ENCODE assay signal across 1 cellular context in genomic region chr20:23311932-23312331, GRCh38.
TF ChIP-seq lines count a peak whose summit lies in the region.

No MANE protein-coding gene starts in this region.

TF ChIP-seq in K562, 482 proteins besides CTCF, POLR2A, EP300 and RAD21 (continued from another document and continues in another):
- TF ChIP-seq HMBOX1 (IDR thresholded peaks at IDR 0.05) (peak; percentile 60; the same call in 1 of the 2 replicates), ZNF583 (CRISPR knock-in tag; IDR thresholded peaks at IDR 0.05) (no peak), CBX2 (IDR thresholded peaks at IDR 0.05; ENCODE audit: insufficient read depth, low read length, poor library complexity, severe bottlenecking) (no peak), ERF (CRISPR knock-in tag; IDR thresholded peaks at IDR 0.05) (no peak), TARDBP (IDR thresholded peaks at IDR 0.05) (no peak), ARHGAP35 (IDR thresholded peaks at IDR 0.05; ENCODE audit: partially characterized antibody) (no peak), ETV5 (CRISPR knock-in tag; IDR thresholded peaks at IDR 0.05; ENCODE audit: low read depth) (no peak), STAT5B (CRISPR knock-in tag; IDR thresholded peaks at IDR 0.05) (no peak), BDP1 (IDR thresholded peaks at IDR 0.05; ENCODE audit: insufficient read depth, insufficient read length) (no peak), TCFL5 (CRISPR knock-in tag; conservative IDR thresholded peaks at IDR 0.05) (no peak), ZNF668 (CRISPR knock-in tag; IDR thresholded peaks at IDR 0.05) (no peak), ZKSCAN1 (IDR thresholded peaks at IDR 0.05; ENCODE audit: low read depth, low read length) (no peak), ZNF551 (CRISPR knock-in tag; IDR thresholded peaks at IDR 0.05) (no peak), CREM (IDR thresholded peaks at IDR 0.05; ENCODE audit: low read depth) (peak; percentile 78), CTBP1 (IDR thresholded peaks at IDR 0.05; ENCODE audit: borderline replicate concordance) (peak; percentile 30; the same call in 1 of the 2 replicates), ZNF197 (CRISPR knock-in tag; IDR thresholded peaks at IDR 0.05; ENCODE audit: low read depth) (no peak), ZEB2 (IDR thresholded peaks at IDR 0.05) (no peak), ZMIZ1 (IDR thresholded peaks at IDR 0.05; ENCODE audit: low read depth in 2 of 2, low read length in 2 of 2) (0 out of 4 replicates have a peak, but pooled peaks of 1 of the 2 experiments have one; percentile 51), BRD4 (IDR thresholded peaks at IDR 0.05) (no peak), TAF9B (IDR thresholded peaks at IDR 0.05; ENCODE audit: partially characterized antibody) (no peak), ZBTB8A (IDR thresholded peaks at IDR 0.05; ENCODE audit: partially characterized antibody) (no peak), ZNF316 (IDR thresholded peaks at IDR 0.05) (peak; percentile 42; the same call in 1 of the 2 replicates), SAFB (IDR thresholded peaks at IDR 0.05; ENCODE audit: borderline replicate concordance, low read depth, low read length) (no peak), TEAD4 (IDR thresholded peaks at IDR 0.05; ENCODE audit: low read length) (peak; percentile 82), TEAD4 (CRISPR knock-in tag; IDR thresholded peaks at IDR 0.05; ENCODE audit: borderline replicate concordance) (no peak), SIRT6 (IDR thresholded peaks at IDR 0.05; ENCODE audit: low read depth, low read length) (no peak), NFIC (IDR thresholded peaks at IDR 0.05) (peak; percentile 45; the same call in 1 of the 2 replicates), IFI16 (CRISPR knock-in tag; IDR thresholded peaks at IDR 0.05) (no peak), ZNF445 (CRISPR knock-in tag; IDR thresholded peaks at IDR 0.05; ENCODE audit: low read depth) (no peak), SMC3 (conservative IDR thresholded peaks at IDR 0.05; ENCODE audit: insufficient read depth, low read depth, low read length) (no peak), ILF3 (IDR thresholded peaks at IDR 0.05; ENCODE audit: borderline replicate concordance) (no peak), THRAP3 (IDR thresholded peaks at IDR 0.05; ENCODE audit: borderline replicate concordance) (no peak), U2AF2 (optimal IDR thresholded peaks at IDR 0.05; ENCODE audit: low read depth, low read length) (no peak), MTF1 (CRISPR knock-in tag; IDR thresholded peaks at IDR 0.05; ENCODE audit: borderline replicate concordance) (no peak), DPF2 (IDR thresholded peaks at IDR 0.05) (peak; percentile 87), FOXO4 (CRISPR knock-in tag; IDR thresholded peaks at IDR 0.05) (no peak), PML (IDR thresholded peaks at IDR 0.05; ENCODE audit: low read length) (peak; percentile 49; the same call in 1 of the 2 replicates), RUNX1 (IDR thresholded peaks at IDR 0.05; ENCODE audit: low read depth) (no peak), MAFG (tag; conservative IDR thresholded peaks at IDR 0.05) (no peak), OTX1 (CRISPR knock-in tag; IDR thresholded peaks at IDR 0.05) (no peak)
- TF ChIP-seq, protein P1, sequence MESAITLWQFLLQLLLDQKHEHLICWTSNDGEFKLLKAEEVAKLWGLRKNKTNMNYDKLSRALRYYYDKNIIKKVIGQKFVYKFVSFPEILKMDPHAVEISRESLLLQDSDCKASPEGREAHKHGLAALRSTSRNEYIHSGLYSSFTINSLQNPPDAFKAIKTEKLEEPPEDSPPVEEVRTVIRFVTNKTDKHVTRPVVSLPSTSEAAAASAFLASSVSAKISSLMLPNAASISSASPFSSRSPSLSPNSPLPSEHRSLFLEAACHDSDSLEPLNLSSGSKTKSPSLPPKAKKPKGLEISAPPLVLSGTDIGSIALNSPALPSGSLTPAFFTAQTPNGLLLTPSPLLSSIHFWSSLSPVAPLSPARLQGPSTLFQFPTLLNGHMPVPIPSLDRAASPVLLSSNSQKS (CRISPR knock-in tag; IDR thresholded peaks at IDR 0.05): no peak
- TF ChIP-seq, protein P2, sequence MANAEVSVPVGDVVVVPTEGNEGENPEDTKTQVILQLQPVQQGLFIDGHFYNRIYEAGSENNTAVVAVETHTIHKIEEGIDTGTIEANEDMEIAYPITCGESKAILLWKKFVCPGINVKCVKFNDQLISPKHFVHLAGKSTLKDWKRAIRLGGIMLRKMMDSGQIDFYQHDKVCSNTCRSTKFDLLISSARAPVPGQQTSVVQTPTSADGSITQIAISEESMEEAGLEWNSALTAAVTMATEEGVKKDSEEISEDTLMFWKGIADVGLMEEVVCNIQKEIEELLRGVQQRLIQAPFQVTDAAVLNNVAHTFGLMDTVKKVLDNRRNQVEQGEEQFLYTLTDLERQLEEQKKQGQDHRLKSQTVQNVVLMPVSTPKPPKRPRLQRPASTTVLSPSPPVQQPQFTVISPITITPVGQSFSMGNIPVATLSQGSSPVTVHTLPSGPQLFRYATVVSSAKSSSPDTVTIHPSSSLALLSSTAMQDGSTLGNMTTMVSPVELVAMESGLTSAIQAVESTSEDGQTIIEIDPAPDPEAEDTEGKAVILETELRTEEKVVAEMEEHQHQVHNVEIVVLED (CRISPR knock-in tag; IDR thresholded peaks at IDR 0.05): no peak
- TF ChIP-seq, protein P3, sequence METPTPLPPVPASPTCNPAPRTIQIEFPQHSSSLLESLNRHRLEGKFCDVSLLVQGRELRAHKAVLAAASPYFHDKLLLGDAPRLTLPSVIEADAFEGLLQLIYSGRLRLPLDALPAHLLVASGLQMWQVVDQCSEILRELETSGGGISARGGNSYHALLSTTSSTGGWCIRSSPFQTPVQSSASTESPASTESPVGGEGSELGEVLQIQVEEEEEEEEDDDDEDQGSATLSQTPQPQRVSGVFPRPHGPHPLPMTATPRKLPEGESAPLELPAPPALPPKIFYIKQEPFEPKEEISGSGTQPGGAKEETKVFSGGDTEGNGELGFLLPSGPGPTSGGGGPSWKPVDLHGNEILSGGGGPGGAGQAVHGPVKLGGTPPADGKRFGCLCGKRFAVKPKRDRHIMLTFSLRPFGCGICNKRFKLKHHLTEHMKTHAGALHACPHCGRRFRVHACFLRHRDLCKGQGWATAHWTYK (CRISPR knock-in tag; IDR thresholded peaks at IDR 0.05): no peak
- TF ChIP-seq, protein P4, sequence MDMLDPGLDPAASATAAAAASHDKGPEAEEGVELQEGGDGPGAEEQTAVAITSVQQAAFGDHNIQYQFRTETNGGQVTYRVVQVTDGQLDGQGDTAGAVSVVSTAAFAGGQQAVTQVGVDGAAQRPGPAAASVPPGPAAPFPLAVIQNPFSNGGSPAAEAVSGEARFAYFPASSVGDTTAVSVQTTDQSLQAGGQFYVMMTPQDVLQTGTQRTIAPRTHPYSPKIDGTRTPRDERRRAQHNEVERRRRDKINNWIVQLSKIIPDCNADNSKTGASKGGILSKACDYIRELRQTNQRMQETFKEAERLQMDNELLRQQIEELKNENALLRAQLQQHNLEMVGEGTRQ (CRISPR knock-in tag; IDR thresholded peaks at IDR 0.05): no peak
- TF ChIP-seq, protein P5, sequence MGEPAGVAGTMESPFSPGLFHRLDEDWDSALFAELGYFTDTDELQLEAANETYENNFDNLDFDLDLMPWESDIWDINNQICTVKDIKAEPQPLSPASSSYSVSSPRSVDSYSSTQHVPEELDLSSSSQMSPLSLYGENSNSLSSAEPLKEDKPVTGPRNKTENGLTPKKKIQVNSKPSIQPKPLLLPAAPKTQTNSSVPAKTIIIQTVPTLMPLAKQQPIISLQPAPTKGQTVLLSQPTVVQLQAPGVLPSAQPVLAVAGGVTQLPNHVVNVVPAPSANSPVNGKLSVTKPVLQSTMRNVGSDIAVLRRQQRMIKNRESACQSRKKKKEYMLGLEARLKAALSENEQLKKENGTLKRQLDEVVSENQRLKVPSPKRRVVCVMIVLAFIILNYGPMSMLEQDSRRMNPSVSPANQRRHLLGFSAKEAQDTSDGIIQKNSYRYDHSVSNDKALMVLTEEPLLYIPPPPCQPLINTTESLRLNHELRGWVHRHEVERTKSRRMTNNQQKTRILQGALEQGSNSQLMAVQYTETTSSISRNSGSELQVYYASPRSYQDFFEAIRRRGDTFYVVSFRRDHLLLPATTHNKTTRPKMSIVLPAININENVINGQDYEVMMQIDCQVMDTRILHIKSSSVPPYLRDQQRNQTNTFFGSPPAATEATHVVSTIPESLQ (CRISPR knock-in tag; IDR thresholded peaks at IDR 0.05): no peak
- TF ChIP-seq, protein P6, sequence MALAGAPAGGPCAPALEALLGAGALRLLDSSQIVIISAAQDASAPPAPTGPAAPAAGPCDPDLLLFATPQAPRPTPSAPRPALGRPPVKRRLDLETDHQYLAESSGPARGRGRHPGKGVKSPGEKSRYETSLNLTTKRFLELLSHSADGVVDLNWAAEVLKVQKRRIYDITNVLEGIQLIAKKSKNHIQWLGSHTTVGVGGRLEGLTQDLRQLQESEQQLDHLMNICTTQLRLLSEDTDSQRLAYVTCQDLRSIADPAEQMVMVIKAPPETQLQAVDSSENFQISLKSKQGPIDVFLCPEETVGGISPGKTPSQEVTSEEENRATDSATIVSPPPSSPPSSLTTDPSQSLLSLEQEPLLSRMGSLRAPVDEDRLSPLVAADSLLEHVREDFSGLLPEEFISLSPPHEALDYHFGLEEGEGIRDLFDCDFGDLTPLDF (CRISPR knock-in tag; IDR thresholded peaks at IDR 0.05): no peak
- TF ChIP-seq, protein P7, sequence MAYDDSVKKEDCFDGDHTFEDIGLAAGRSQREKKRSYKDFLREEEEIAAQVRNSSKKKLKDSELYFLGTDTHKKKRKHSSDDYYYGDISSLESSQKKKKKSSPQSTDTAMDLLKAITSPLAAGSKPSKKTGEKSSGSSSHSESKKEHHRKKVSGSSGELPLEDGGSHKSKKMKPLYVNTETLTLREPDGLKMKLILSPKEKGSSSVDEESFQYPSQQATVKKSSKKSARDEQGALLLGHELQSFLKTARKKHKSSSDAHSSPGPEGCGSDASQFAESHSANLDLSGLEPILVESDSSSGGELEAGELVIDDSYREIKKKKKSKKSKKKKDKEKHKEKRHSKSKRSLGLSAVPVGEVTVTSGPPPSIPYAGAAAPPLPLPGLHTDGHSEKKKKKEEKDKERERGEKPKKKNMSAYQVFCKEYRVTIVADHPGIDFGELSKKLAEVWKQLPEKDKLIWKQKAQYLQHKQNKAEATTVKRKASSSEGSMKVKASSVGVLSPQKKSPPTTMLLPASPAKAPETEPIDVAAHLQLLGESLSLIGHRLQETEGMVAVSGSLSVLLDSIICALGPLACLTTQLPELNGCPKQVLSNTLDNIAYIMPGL (CRISPR knock-in tag; IDR thresholded peaks at IDR 0.05): no peak
